In the genomic region with DNA sequence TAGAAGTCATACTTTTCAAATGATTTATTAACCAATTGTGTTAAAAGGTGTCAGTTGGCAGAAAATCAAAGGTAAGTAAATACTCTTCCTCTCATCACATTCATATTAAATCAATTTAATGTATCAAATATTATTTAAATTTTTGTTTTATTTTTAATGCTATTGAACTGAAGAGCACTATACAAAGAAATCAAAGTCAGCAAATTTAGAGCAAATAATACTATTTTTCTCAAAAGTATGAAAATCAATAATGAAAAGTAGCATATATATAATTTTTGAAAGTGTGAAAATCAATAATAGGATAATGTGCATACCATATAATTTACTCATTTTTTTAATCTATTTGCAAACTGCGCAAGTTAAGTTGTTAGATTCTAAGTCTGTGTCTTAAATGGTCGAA, we compare ENCODE assay signal across 34 cellular contexts.
"Had no signal": no experiment of that assay in that cellular context is flagged by ENCODE, and none has a peak within 500 bp of the region (broad histone marks: within the 10 kb centered on the region; RNA-seq: fewer than 3 reads in every experiment).

No MANE protein-coding gene starts in this region.

- H3K27me3 ChIP-seq: ascending aorta, breast epithelium, cardiac muscle cell, colonic mucosa, dorsolateral prefrontal cortex, esophagus muscularis mucosa, foreskin keratinocyte, gastroesophageal sphincter, heart right ventricle had no signal

- H3K4me3 ChIP-seq: ascending aorta, breast epithelium, cardiac muscle cell, colonic mucosa, dorsolateral prefrontal cortex, esophagus muscularis mucosa, gastroesophageal sphincter, heart right ventricle had no signal

- H3K27ac Mint-ChIP-seq: activated CD4-positive, alpha-beta memory T cell treated with anti-CD3 and anti-CD28 coated beads for 36 hours; activated CD4-positive, alpha-beta T cell treated with anti-CD3 and anti-CD28 coated beads for 36 hours; activated CD4-positive, alpha-beta T cell treated with anti-CD3 and anti-CD28 coated beads, Interleukin-2, amount 10 ng/mL, durations not matched to agents 24 days and 14 days; activated naive CD4-positive, alpha-beta T cell treated with anti-CD3 and anti-CD28 coated beads, Interleukin-2, amount 10 ng/mL, durations not matched to agents 7 days and 5 days; activated naive CD4-positive, alpha-beta T cell treated with anti-CD3 and anti-CD28 coated beads, Interleukin-2, amount 50 U/mL, for 72 hours; activated naive CD8-positive, alpha-beta T cell treated with anti-CD3 and anti-CD28 coated beads, Interleukin-2, amount 10 ng/mL, durations not matched to agents 7 days and 5 days; activated T-cell treated with anti-CD3 and anti-CD28 coated beads, Interleukin-2, amount 50 U/mL, for 24 hours; activated T-cell treated with anti-CD3 and anti-CD28 coated beads, Interleukin-2, amount 50 U/mL, for 72 hours; brain; dendritic cell treated with granulocyte-macrophage colony-stimulating factor and Interleukin-4, amounts not matched to agents 40 ng/mL and 50 ng/mL, for 4 days; endodermal cell; T-helper 17 cell; T-helper 2 cell treated with Interferon-gamma antibody and Interleukin-4, amounts not matched to agents 5 μg/mL and 100 μg/mL, for 36 hours had no signal

- H3K4me1 ChIP-seq: ascending aorta, breast epithelium, colonic mucosa, foreskin keratinocyte, gastroesophageal sphincter, heart right ventricle had no signal

- H3K9me3 ChIP-seq: colonic mucosa had no signal

- H3K9me3 Mint-ChIP-seq: endodermal cell had no signal

- H3K4me1 Mint-ChIP-seq: activated CD4-positive, alpha-beta T cell treated with anti-CD3 and anti-CD28 coated beads for 36 hours; activated CD4-positive, alpha-beta T cell treated with anti-CD3 and anti-CD28 coated beads, Interleukin-2, amount 10 ng/mL, durations not matched to agents 24 days and 14 days; activated naive CD4-positive, alpha-beta T cell treated with anti-CD3 and anti-CD28 coated beads, Interleukin-2, amount 10 ng/mL, durations not matched to agents 7 days and 5 days; activated naive CD8-positive, alpha-beta T cell treated with anti-CD3 and anti-CD28 coated beads, Interleukin-2, amount 10 ng/mL, durations not matched to agents 7 days and 5 days; endodermal cell; T-helper 17 cell had no signal

- ATAC-seq: activated CD4-positive, alpha-beta T cell treated with anti-CD3 and anti-CD28 coated beads for 36 hours; activated naive CD4-positive, alpha-beta T cell treated with anti-CD3 and anti-CD28 coated beads, Interleukin-2, amount 50 U/mL, for 72 hours; activated T-cell treated with anti-CD3 and anti-CD28 coated beads, Interleukin-2, amount 50 U/mL, for 72 hours; foreskin keratinocyte; gastroesophageal sphincter; heart right ventricle; T-helper 17 cell had no signal

- DNase-seq: activated CD4-positive, alpha-beta memory T cell treated with anti-CD3 and anti-CD28 coated beads for 36 hours; activated CD4-positive, alpha-beta T cell treated with anti-CD3 and anti-CD28 coated beads for 36 hours; activated CD4-positive, alpha-beta T cell treated with anti-CD3 and anti-CD28 coated beads, Interleukin-2, amount 10 ng/mL, durations not matched to agents 24 days and 14 days; activated CD4-positive, CD25-positive, alpha-beta regulatory T cell; activated CD4-positive, CD25-positive, alpha-beta regulatory T cell treated with anti-CD3 and anti-CD28 coated beads, Interleukin-2, amount 50 U/mL, for 72 hours; activated CD8-positive, alpha-beta memory T cell treated with anti-CD3 and anti-CD28 coated beads, Interleukin-2, amount 50 U/mL, for 48 hours; activated gamma-delta T cell; activated naive CD4-positive, alpha-beta T cell; activated naive CD4-positive, alpha-beta T cell treated with anti-CD3 and anti-CD28 coated beads, Interleukin-2, amount 10 ng/mL, durations not matched to agents 7 days and 5 days; activated naive CD8-positive, alpha-beta T cell treated with anti-CD3 and anti-CD28 coated beads, Interleukin-2, amount 10 ng/mL, durations not matched to agents 7 days and 5 days; activated T-cell treated with anti-CD3 and anti-CD28 coated beads for 4 hours; activated T-cell treated with anti-CD3 and anti-CD28 coated beads, Interleukin-2, amount 50 U/mL, for 24 hours; activated T-cell treated with anti-CD3 and anti-CD28 coated beads, Interleukin-2, amount 50 U/mL, for 72 hours; central memory CD4-positive, alpha-beta T cell; cerebellar nuclear complex; colonic mucosa; dorsolateral prefrontal cortex; effector memory CD4-positive, alpha-beta T cell; endodermal cell; erythroblast; foreskin keratinocyte; heart right ventricle; T-helper 1 cell; T-helper 17 cell; T1000 had no signal

- H3K36me3 ChIP-seq: ascending aorta, breast epithelium, cardiac muscle cell, colonic mucosa, esophagus muscularis mucosa, gastroesophageal sphincter, heart right ventricle had no signal

- H3K27ac ChIP-seq: ascending aorta, breast epithelium, cardiac muscle cell, colonic mucosa, dorsolateral prefrontal cortex, esophagus muscularis mucosa, foreskin keratinocyte, gastroesophageal sphincter, heart right ventricle had no signal

- H3K27me3 Mint-ChIP-seq: activated CD4-positive, alpha-beta memory T cell treated with anti-CD3 and anti-CD28 coated beads for 36 hours; activated CD4-positive, alpha-beta T cell treated with anti-CD3 and anti-CD28 coated beads for 36 hours; activated CD4-positive, alpha-beta T cell treated with anti-CD3 and anti-CD28 coated beads, Interleukin-2, amount 10 ng/mL, durations not matched to agents 24 days and 14 days; activated naive CD4-positive, alpha-beta T cell treated with anti-CD3 and anti-CD28 coated beads, Interleukin-2, amount 10 ng/mL, durations not matched to agents 7 days and 5 days; activated naive CD8-positive, alpha-beta T cell treated with anti-CD3 and anti-CD28 coated beads, Interleukin-2, amount 10 ng/mL, durations not matched to agents 7 days and 5 days; activated T-cell treated with anti-CD3 and anti-CD28 coated beads, Interleukin-2, amount 50 U/mL, for 24 hours; brain; dendritic cell treated with granulocyte-macrophage colony-stimulating factor and Interleukin-4, amounts not matched to agents 40 ng/mL and 50 ng/mL, for 4 days; T-helper 17 cell had no signal

- H3K4me3 Mint-ChIP-seq: activated CD4-positive, alpha-beta memory T cell treated with anti-CD3 and anti-CD28 coated beads for 36 hours; activated CD4-positive, alpha-beta T cell treated with anti-CD3 and anti-CD28 coated beads for 36 hours; activated CD4-positive, alpha-beta T cell treated with anti-CD3 and anti-CD28 coated beads, Interleukin-2, amount 10 ng/mL, durations not matched to agents 24 days and 14 days; activated naive CD4-positive, alpha-beta T cell treated with anti-CD3 and anti-CD28 coated beads, Interleukin-2, amount 10 ng/mL, durations not matched to agents 7 days and 5 days; activated naive CD8-positive, alpha-beta T cell treated with anti-CD3 and anti-CD28 coated beads, Interleukin-2, amount 10 ng/mL, durations not matched to agents 7 days and 5 days; activated T-cell treated with anti-CD3 and anti-CD28 coated beads, Interleukin-2, amount 50 U/mL, for 24 hours; activated T-cell treated with anti-CD3 and anti-CD28 coated beads, Interleukin-2, amount 50 U/mL, for 72 hours; brain; dendritic cell treated with granulocyte-macrophage colony-stimulating factor and Interleukin-4, amounts not matched to agents 40 ng/mL and 50 ng/mL, for 4 days; endodermal cell; T-helper 17 cell; T-helper 2 cell treated with Interferon-gamma antibody and Interleukin-4, amounts not matched to agents 5 μg/mL and 100 μg/mL, for 36 hours had no signal

- H3K36me3 Mint-ChIP-seq: activated CD4-positive, alpha-beta memory T cell treated with anti-CD3 and anti-CD28 coated beads for 36 hours; activated naive CD4-positive, alpha-beta T cell treated with anti-CD3 and anti-CD28 coated beads, Interleukin-2, amount 10 ng/mL, durations not matched to agents 7 days and 5 days; activated naive CD4-positive, alpha-beta T cell treated with anti-CD3 and anti-CD28 coated beads, Interleukin-2, amount 50 U/mL, for 72 hours; activated naive CD8-positive, alpha-beta T cell treated with anti-CD3 and anti-CD28 coated beads, Interleukin-2, amount 10 ng/mL, durations not matched to agents 7 days and 5 days had no signal
